In genomic region chr9:86540999-86541398, GRCh38 we compare ENCODE assay signal across 31 cellular contexts.
"Had no signal": no experiment of that assay in that cellular context is flagged by ENCODE, and none has a peak within 500 bp of the region (broad histone marks: within the 10 kb centered on the region; RNA-seq: fewer than 3 reads in every experiment).

No MANE protein-coding gene starts in this region.

- H3K27me3 Mint-ChIP-seq: activated B cell treated with CpG ODN at 0.5 μM for 24 hours; activated T-helper 17 cell treated with anti-CD3 and anti-CD28 coated beads, Interleukin-2, amount 50 U/mL, for 72 hours; T-helper 17 cell had no signal

- H3K4me1 Mint-ChIP-seq: activated B cell treated with CpG ODN at 0.5 μM for 24 hours; activated T-helper 17 cell treated with anti-CD3 and anti-CD28 coated beads, Interleukin-2, amount 50 U/mL, for 72 hours; central memory CD8-positive, alpha-beta T cell; endodermal cell; T-helper 17 cell had no signal

- H3K4me1 ChIP-seq: foreskin keratinocyte, gastroesophageal sphincter had no signal

- H3K27ac ChIP-seq: brain microvascular endothelial cell, coronary artery, dorsolateral prefrontal cortex, foreskin keratinocyte, gastroesophageal sphincter, WERI-Rb-1 had no signal

- H3K9me3 Mint-ChIP-seq: activated CD8-positive, alpha-beta T cell treated with anti-CD3 and anti-CD28 coated beads for 36 hours; activated T-cell treated with anti-CD3 and anti-CD28 coated beads, Interleukin-2, amount 50 U/mL, for 4 hours; activated T-helper 17 cell treated with anti-CD3 and anti-CD28 coated beads, Interleukin-2, amount 50 U/mL, for 72 hours; central memory CD8-positive, alpha-beta T cell; dendritic cell treated with granulocyte-macrophage colony-stimulating factor and Interleukin-4, amounts not matched to agents 40 ng/mL and 50 ng/mL, for 4 days; T-helper 2 cell treated with Interferon-gamma antibody and Interleukin-4, amounts not matched to agents 5 μg/mL and 100 μg/mL, for 36 hours had no signal

- H3K4me3 Mint-ChIP-seq: activated B cell treated with CpG ODN at 0.5 μM for 24 hours; activated CD8-positive, alpha-beta T cell treated with anti-CD3 and anti-CD28 coated beads for 36 hours; activated naive CD8-positive, alpha-beta T cell; activated T-cell treated with anti-CD3 and anti-CD28 coated beads, Interleukin-2, amount 50 U/mL, for 4 hours; activated T-helper 17 cell treated with anti-CD3 and anti-CD28 coated beads, Interleukin-2, amount 50 U/mL, for 72 hours; central memory CD8-positive, alpha-beta T cell; dendritic cell treated with granulocyte-macrophage colony-stimulating factor and Interleukin-4, amounts not matched to agents 40 ng/mL and 50 ng/mL, for 4 days; endodermal cell; T-helper 17 cell; T-helper 2 cell treated with Interferon-gamma antibody and Interleukin-4, amounts not matched to agents 5 μg/mL and 100 μg/mL, for 36 hours had no signal

- ATAC-seq: activated CD4-positive, CD25-positive, alpha-beta regulatory T cell treated with anti-CD3 and anti-CD28 coated beads, Interleukin-2, amount 50 U/mL, for 24 hours; activated CD8-positive, alpha-beta T cell treated with anti-CD3 and anti-CD28 coated beads for 36 hours; activated T-cell treated with anti-CD3 and anti-CD28 coated beads, Interleukin-2, amount 50 U/mL, for 4 hours; activated T-helper 17 cell treated with anti-CD3 and anti-CD28 coated beads, Interleukin-2, amount 50 U/mL, for 72 hours; esophagus mucosa; foreskin keratinocyte; gastroesophageal sphincter; T-helper 17 cell had no signal

- H3K4me3 ChIP-seq: coronary artery, dorsolateral prefrontal cortex, gastroesophageal sphincter had no signal

- DNase-seq: activated B cell treated with CpG ODN at 0.5 μM for 24 hours; activated CD4-positive, alpha-beta T cell treated with anti-CD3 and anti-CD28 coated beads for 48 hours; activated CD4-positive, alpha-beta T cell treated with anti-CD3 and anti-CD28 coated beads, Interleukin-2, amount 50 U/mL, for 1 hour; activated CD4-positive, alpha-beta T cell treated with anti-CD3 and anti-CD28 coated beads, Interleukin-2, amount 50 U/mL, for 48 hours; activated CD8-positive, alpha-beta memory T cell treated with anti-CD3 and anti-CD28 coated beads for 24 hours; activated CD8-positive, alpha-beta T cell treated with anti-CD3 and anti-CD28 coated beads for 36 hours; activated effector memory CD4-positive, alpha-beta T cell treated with Interleukin-2 at 50 U/mL for 16 hours; activated gamma-delta T cell treated with Interleukin-2 at 50 U/mL for 16 hours; activated naive CD4-positive, alpha-beta T cell treated with anti-CD3 and anti-CD28 coated beads, Interleukin-2, amount 50 U/mL, for 16 hours; activated naive CD4-positive, alpha-beta T cell treated with Interleukin-2 at 50 U/mL for 16 hours; activated T-cell treated with anti-CD3 and anti-CD28 coated beads, Interleukin-2, amount 50 U/mL, for 4 hours; amniotic stem cell; anterior cingulate cortex; brain microvascular endothelial cell; dorsolateral prefrontal cortex; effector memory CD4-positive, alpha-beta T cell; endodermal cell; foreskin keratinocyte; T-helper 1 cell; T-helper 17 cell; T1000; WERI-Rb-1 had no signal

- H3K27me3 ChIP-seq: brain microvascular endothelial cell, dorsolateral prefrontal cortex, foreskin keratinocyte, gastroesophageal sphincter had no signal

- H3K36me3 ChIP-seq: brain microvascular endothelial cell, gastroesophageal sphincter, WERI-Rb-1 had no signal

- H3K27ac Mint-ChIP-seq: activated B cell treated with CpG ODN at 0.5 μM for 24 hours; activated CD8-positive, alpha-beta T cell treated with anti-CD3 and anti-CD28 coated beads for 36 hours; activated naive CD8-positive, alpha-beta T cell; activated T-helper 17 cell treated with anti-CD3 and anti-CD28 coated beads, Interleukin-2, amount 50 U/mL, for 72 hours; dendritic cell treated with granulocyte-macrophage colony-stimulating factor and Interleukin-4, amounts not matched to agents 40 ng/mL and 50 ng/mL, for 4 days; endodermal cell; T-helper 17 cell; T-helper 2 cell treated with Interferon-gamma antibody and Interleukin-4, amounts not matched to agents 5 μg/mL and 100 μg/mL, for 36 hours had no signal

- H3K36me3 Mint-ChIP-seq: activated naive CD8-positive, alpha-beta T cell had no signal
